In genomic region chr17:30254150-30254549, GRCh38 we compare ENCODE assay signal across 23 cellular contexts. TPM values are rescaled to one million over a fixed set of nuclear protein-coding genes. Genes with fewer than 3 reads are reported as not detected.
"Had no signal": no experiment of that assay in that cellular context is flagged by ENCODE, and none has a peak within 500 bp of the region (broad histone marks: within the 10 kb centered on the region; RNA-seq: fewer than 3 reads in every experiment).

No MANE protein-coding gene starts in this region.

- DNase-seq: IMR-90, Kasumi-1, NCI-H1092, NCI-H1105 treated with DMSO at 0.1 percent for 48 hours, NCI-H1417 treated with DMSO at 0.1 percent for 48 hours, NCI-H146, NCI-H1694 treated with DMSO at 0.1 percent for 48 hours, NCI-H1930, NCI-H2081, NCI-H2107, NCI-H2227 treated with DMSO at 0.1 percent for 48 hours, NCI-H524, NCI-H526 treated with DMSO at 0.1 percent for 48 hours, NCI-H748 treated with DMSO at 0.1 percent for 48 hours, SHP77, SK-N-SH, SW 1271 had no signal

- FAIRE-seq: HepG2 had no signal

- H3K9me3 ChIP-seq: SK-N-SH had no signal

- H3K27ac ChIP-seq: KMS-11, RWPE1 had no signal

- ATAC-seq: HepG2 had no signal

RNA-seq across cellular contexts. Expression of gene SLC6A4, which starts 18.7 kb away (rescaled TPM):
- total RNA-seq: HT-29, MCF 10A, NCI-H460 had no signal
